ENCODE assay signal across 10 cellular contexts in the genomic region with DNA sequence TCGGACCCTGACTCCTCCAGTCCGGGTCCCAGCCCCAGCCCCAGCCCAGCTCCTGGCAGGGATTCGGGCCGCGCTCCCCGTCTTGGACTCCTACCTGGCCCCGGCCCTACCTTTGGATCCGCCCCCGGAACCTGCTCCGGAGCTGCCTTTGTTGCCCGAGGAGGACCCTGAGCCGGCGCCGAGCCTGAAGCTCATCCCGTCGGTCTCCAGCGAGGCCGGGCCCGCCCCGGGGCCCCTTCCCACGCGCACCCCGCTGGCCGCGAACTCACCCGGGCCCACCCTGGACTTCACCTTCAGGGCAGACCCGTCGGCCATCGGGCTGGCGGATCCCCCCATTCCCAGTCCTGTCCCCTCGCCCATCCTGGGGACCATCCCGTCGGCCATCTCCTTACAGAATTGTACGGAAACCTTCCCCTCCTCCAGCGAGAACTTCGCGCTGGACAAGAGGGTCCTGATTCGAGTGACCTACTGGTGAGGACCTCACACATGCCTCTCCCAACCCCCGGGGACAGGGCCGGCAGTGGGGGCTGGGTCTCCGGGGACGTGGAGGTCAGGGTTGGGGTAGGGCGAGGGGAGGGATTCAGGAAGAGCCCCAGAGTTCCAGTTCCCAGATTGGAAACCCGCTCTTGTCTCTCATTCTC. TPM values are rescaled to one million over a fixed set of nuclear protein-coding genes. Genes with fewer than 3 reads are reported as not detected.
DNase-seq lines count a peak whose midpoint lies in the region; ATAC-seq, FAIRE-seq and TF ChIP-seq lines count a peak whose summit lies in the region.
"Had no signal": no experiment of that assay in that cellular context is flagged by ENCODE, and none has a peak within 500 bp of the region (broad histone marks: within the 10 kb centered on the region; RNA-seq: fewer than 3 reads in every experiment).

No MANE protein-coding gene starts in this region.

- DNase-seq in left cardiac atrium (no peak), Right ventricle myocardium superior (no peak), GM12878 (ENCODE audit: low read depth, low spot score) (no peak), mesothelial cell of epicardium (ENCODE audit: low spot score in 2 of 2, unreplicated experiment in 2 of 2) (no peak), upper lobe of right lung (no peak), D721Med (ENCODE audit: insufficient read length, low spot score) (no peak)
- DNase-seq in effector CD4-positive, alpha-beta T cell: no peak

- WGBS in GM12878 (ENCODE audit: insufficient coverage, insufficient replicate concordance, low lambda C conversion rate, missing lambda C conversion rate): 26% methylated on average over 42 of the region's 44 CpGs

- peak overlapping the region; percentile 36; the same call in 1 of the 2 replicates for H3K4me3 ChIP-seq in GM12878
- peak overlapping the region; percentile 16 for H3K4me3 ChIP-seq in upper lobe of right lung

- no peak for TF ChIP-seq EP300 in GM12878 (IDR thresholded peaks at IDR 0.05; ENCODE audit: borderline replicate concordance in 1 of 2, control insufficient read depth in 1 of 2, low read depth in 2 of 2, low read length in 2 of 2)

- BruUV-seq in GM12878 (replicated peaks; lab: Mats Ljungman, UMichigan): no TSS peak

- H3K9me3 Mint-ChIP-seq in mesothelial cell of epicardium: no peaks in the 10 kb centered on the region

- peak overlapping the region; percentile 69 for H3K4me2 ChIP-seq in GM12878 (ENCODE audit: control insufficient read depth, insufficient read depth)

- H3K9me3 ChIP-seq in GM12878 (replicated peaks; ENCODE audit: control insufficient read depth, insufficient read depth, low read length) (no peaks in the 10 kb centered on the region), upper lobe of right lung (no peaks in the 10 kb centered on the region)

- no peak overlapping the region for H3K27ac Mint-ChIP-seq in mesothelial cell of epicardium

- peaks cover 6% of the 10 kb centered on the region for H3K4me1 Mint-ChIP-seq in mesothelial cell of epicardium

- POLR2A ChIA-PET in GM12878 (lab: Charles Lee): interaction anchor here (0.5 kb wide), 1 partner anchor 886 kb away, joined by 5 read pairs; no protein-coding TSS in a partner anchor

- intact Hi-C loops in left cardiac atrium (cut with DNase I): no loop called here
- intact Hi-C loops in Right ventricle myocardium superior (cut with DNase I): no loop called here
- intact Hi-C loops in GM12878 (cut with micrococcal nuclease; ENCODE audit: unreplicated experiment): no loop called here
- intact Hi-C loops in upper lobe of right lung (cut with DNase I): no loop called here

- peak overlapping the region; percentile 69 for H3K4me3 Mint-ChIP-seq in mesothelial cell of epicardium

- SMC1A ChIA-PET in GM12878 (lab: Charles Lee; ENCODE audit: uncharacterized antibody, unreplicated experiment): no interaction called here

- no peak overlapping the region for H3K9ac ChIP-seq in GM12878 (ENCODE audit: control insufficient read depth, insufficient read depth, low read length)

- no peak for TF ChIP-seq RAD21 in GM12878 (IDR thresholded peaks at IDR 0.05; ENCODE audit: insufficient read depth, low read depth, low read length)

- H3K27ac ChIP-seq in GM12878 (ENCODE audit: control insufficient read depth, insufficient read depth) (no peak overlapping the region), upper lobe of right lung (no peak overlapping the region)

- H3K4me1 ChIP-seq in GM12878 (ENCODE audit: control insufficient read depth, insufficient read depth, low read length) (peaks cover 11% of the 10 kb centered on the region), upper lobe of right lung (peaks cover 14% of the 10 kb centered on the region)

- H4K20me1 ChIP-seq in GM12878 (ENCODE audit: control insufficient read depth, insufficient read depth): no peaks in the 10 kb centered on the region

- no peaks in the 10 kb centered on the region for H3K79me2 ChIP-seq in GM12878 (ENCODE audit: control insufficient read depth, insufficient read depth, low read length)

- H3K36me3 Mint-ChIP-seq in mesothelial cell of epicardium: peaks cover 2% of the 10 kb centered on the region

- H2AFZ ChIP-seq in GM12878 (ENCODE audit: control insufficient read depth, low read depth, low read length): no peak overlapping the region

- H3K36me3 ChIP-seq in GM12878 (ENCODE audit: control insufficient read depth in 2 of 2, insufficient read depth in 2 of 2, low read length in 1 of 2): no peaks in the 10 kb centered on the region
- no peaks in the 10 kb centered on the region for H3K36me3 ChIP-seq in upper lobe of right lung

- no peak for FAIRE-seq in GM12878 (lab: Jason Lieb, UNC)
- FAIRE-seq in D721Med (lab: Jason Lieb, UNC): no peak
- FAIRE-seq: H54 had no signal

- RAD21 ChIA-PET in GM12878 (lab: Charles Lee; ENCODE audit: unreplicated experiment): no interaction called here

- H3K27me3 ChIP-seq in GM12878 (replicated peaks in 1 of 2; ENCODE audit: control insufficient read depth in 2 of 2, insufficient read depth in 2 of 2, low read length in 1 of 2): peaks cover 9 to 22% of the 10 kb centered on the region in 2 experiments
- peaks cover 64% of the 10 kb centered on the region for H3K27me3 ChIP-seq in upper lobe of right lung

- in situ Hi-C loops in GM12878 (cut with MboI): no loop called here

- TF ChIP-seq POLR2A in GM12878 (IDR thresholded peaks at IDR 0.05; ENCODE audit: low read depth, low read length): no peak

- CTCF ChIA-PET in GM12878 (lab: Yijun Ruan, JAX): no interaction called here

- peaks cover 75% of the 10 kb centered on the region for H3K27me3 Mint-ChIP-seq in mesothelial cell of epicardium (ENCODE audit: low read depth)

- TF ChIP-seq CTCF in GM12878 (IDR thresholded peaks at IDR 0.05 in 2 of 3, conservative IDR thresholded peaks at IDR 0.05 in 1 of 3; ENCODE audit: control insufficient read depth in 2 of 3, extremely low read depth in 1 of 3, insufficient read depth in 1 of 3, low read depth in 3 of 3, low read length in 3 of 3) (no peak), mesothelial cell of epicardium (IDR thresholded peaks at IDR 0.05; ENCODE audit: unreplicated experiment) (no peak), upper lobe of right lung (IDR thresholded peaks at IDR 0.05) (no peak), D721Med (IDR thresholded peaks at IDR 0.05; ENCODE audit: insufficient read depth, missing control alignments) (no peak)

- ATAC-seq in left cardiac atrium (peak; percentile 53), Right ventricle myocardium superior (ENCODE audit: poor library complexity) (no peak), GM12878 (no peak), upper lobe of right lung (peak; percentile 20), GM21619 (IDR thresholded peaks at IDR 0.05; ENCODE audit: unreplicated experiment) (no peak)

RNA-seq across cellular contexts. Expression of a gene that starts 0.7 kb away (rescaled TPM):
- total RNA-seq in left cardiac atrium: not detected
- not detected for total RNA-seq in Right ventricle myocardium superior
- not detected in 2 replicates for total RNA-seq in GM12878 (2013; cell fraction: nucleolus; rRNA removed)
- not detected in 2 replicates for total RNA-seq in GM12878 (2014; rRNA removed)
- total RNA-seq in GM12878 (2014; rRNA removed; fragmentation: Illumina TruSeq; extraction: Trizol): not detected in 2 replicates
- total RNA-seq in GM12878 (2021): not detected in 2 replicates
- polyA plus RNA-seq in GM12878 (2011; ENCODE audit: low read depth): not detected
- not detected in 2 replicates for polyA plus RNA-seq in GM12878 (2011; rRNA removed)
- polyA plus RNA-seq in GM12878 (2011; cell fraction: cytosol; rRNA removed): not detected in 2 replicates
- polyA plus RNA-seq in GM12878 (2011; cell fraction: nucleus; rRNA removed): not detected in 2 replicates
- not detected in 2 replicates for polyA plus RNA-seq in GM12878 (2012)
- not detected in 2 replicates for polyA plus RNA-seq in GM12878 (2014; fragmentation: Illumina TruSeq; extraction: Trizol)
- polyA plus RNA-seq in GM12878 (2014; fragmentation: Nextera tagmentation; extraction: Ambion mirVana): not detected
- not detected in 2 replicates for polyA plus RNA-seq in GM12878 (2014; rRNA removed)
- polyA plus RNA-seq in GM12878 (2016; fragmentation: Nextera tagmentation; extraction: Ambion mirVana): not detected
- polyA minus RNA-seq in GM12878 (2011; rRNA and poly(A)+ RNA removed): not detected in 2 replicates
- not detected in 2 replicates for polyA minus RNA-seq in GM12878 (2011; cell fraction: cytosol; rRNA and poly(A)+ RNA removed)
- polyA minus RNA-seq in GM12878 (2011; cell fraction: nucleus; rRNA and poly(A)+ RNA removed): not detected in 2 replicates
- total RNA-seq in mesothelial cell of epicardium: 0.60 to 0.81 TPM (median 0.78 TPM) in 3 replicates
- not detected for total RNA-seq in upper lobe of right lung
- total RNA-seq: activated CD8-positive, alpha-beta memory T cell treated with anti-CD3 and anti-CD28 coated beads for 36 hours had no signal

RNA-seq across cellular contexts. Expression of a gene that starts 16.9 kb away (rescaled TPM):
- total RNA-seq in left cardiac atrium (not detected), Right ventricle myocardium superior (not detected), GM12878 (2014; rRNA removed) (1.5 and 2.0 TPM in 2 replicates), GM12878 (2014; rRNA removed; fragmentation: Illumina TruSeq; extraction: Trizol) (0.36 and 0.41 TPM in 2 replicates), GM12878 (2021) (0.93 and 1.3 TPM in 2 replicates), mesothelial cell of epicardium (0.40 to 0.53 TPM (median 0.50 TPM) in 3 replicates), upper lobe of right lung (not detected)
- total RNA-seq in GM12878 (2013; cell fraction: nucleolus; rRNA removed): 3.2 and 4.2 TPM in 2 replicates
- 0.18 TPM for polyA plus RNA-seq in GM12878 (2011; ENCODE audit: low read depth)
- polyA plus RNA-seq in GM12878 (2011; rRNA removed) (0.58 and 0.64 TPM in 2 replicates), GM12878 (2014; fragmentation: Illumina TruSeq; extraction: Trizol) (0.06 and 0.22 TPM in 2 replicates), GM12878 (2014; fragmentation: Nextera tagmentation; extraction: Ambion mirVana) (under 1 TPM; 0.18 to 0.57 TPM), GM12878 (2014; rRNA removed) (1.5 and 1.9 TPM in 2 replicates), GM12878 (2016; fragmentation: Nextera tagmentation; extraction: Ambion mirVana) (1 to 10 TPM; 1.4 to 1.6 TPM)
- polyA plus RNA-seq in GM12878 (2011; cell fraction: cytosol; rRNA removed): 1.2 and 1.3 TPM in 2 replicates
- polyA plus RNA-seq in GM12878 (2011; cell fraction: nucleus; rRNA removed): 2.0 and 2.1 TPM in 2 replicates
- polyA plus RNA-seq in GM12878 (2012): 0.58 and 0.62 TPM in 2 replicates
- 0.46 and 0.66 TPM in 2 replicates for polyA minus RNA-seq in GM12878 (2011; rRNA and poly(A)+ RNA removed)
- polyA minus RNA-seq in GM12878 (2011; cell fraction: cytosol; rRNA and poly(A)+ RNA removed): 1.0 TPM in 1 of 2 replicates, not detected in the other
- 0.85 and 1.6 TPM in 2 replicates for polyA minus RNA-seq in GM12878 (2011; cell fraction: nucleus; rRNA and poly(A)+ RNA removed)

RNA-seq across cellular contexts. Expression of a gene that starts 17.0 kb away (rescaled TPM):
- total RNA-seq in left cardiac atrium (1 to 10 TPM; 2.3 to 2.4 TPM), Right ventricle myocardium superior (1.7 TPM), GM12878 (2014; rRNA removed) (4.1 and 5.5 TPM in 2 replicates), GM12878 (2014; rRNA removed; fragmentation: Illumina TruSeq; extraction: Trizol) (3.7 and 5.2 TPM in 2 replicates), GM12878 (2021) (3.9 and 4.3 TPM in 2 replicates), mesothelial cell of epicardium (2.6 to 4.0 TPM (median 2.8 TPM) in 3 replicates), upper lobe of right lung (2.4 TPM)
- total RNA-seq in GM12878 (2013; cell fraction: nucleolus; rRNA removed): 8.1 and 9.0 TPM in 2 replicates
- polyA plus RNA-seq in GM12878 (2011; ENCODE audit: low read depth): 0.89 TPM
- polyA plus RNA-seq in GM12878 (2011; rRNA removed) (5.0 and 5.1 TPM in 2 replicates), GM12878 (2014; fragmentation: Illumina TruSeq; extraction: Trizol) (1.4 and 2.9 TPM in 2 replicates), GM12878 (2014; fragmentation: Nextera tagmentation; extraction: Ambion mirVana) (1 to 10 TPM; 5.8 to 6.1 TPM), GM12878 (2014; rRNA removed) (8.8 and 10.1 TPM in 2 replicates), GM12878 (2016; fragmentation: Nextera tagmentation; extraction: Ambion mirVana) (1 to 10 TPM; 4.8 to 5.9 TPM)
- 2.8 and 6.5 TPM in 2 replicates for polyA plus RNA-seq in GM12878 (2011; cell fraction: cytosol; rRNA removed)
- polyA plus RNA-seq in GM12878 (2011; cell fraction: nucleus; rRNA removed): 3.9 and 4.0 TPM in 2 replicates
- 2.8 and 4.5 TPM in 2 replicates for polyA plus RNA-seq in GM12878 (2012)
- polyA minus RNA-seq in GM12878 (2011; rRNA and poly(A)+ RNA removed): 1.6 and 2.4 TPM in 2 replicates
- polyA minus RNA-seq in GM12878 (2011; cell fraction: cytosol; rRNA and poly(A)+ RNA removed): 0.62 and 0.67 TPM in 2 replicates
- polyA minus RNA-seq in GM12878 (2011; cell fraction: nucleus; rRNA and poly(A)+ RNA removed): 3.1 and 5.5 TPM in 2 replicates

RNA-seq across cellular contexts. Expression of a gene that starts 24.3 kb away (rescaled TPM):
- total RNA-seq in left cardiac atrium (10 to 100 TPM; 11.0 to 14.8 TPM), Right ventricle myocardium superior (10.3 TPM), GM12878 (2014; rRNA removed) (9.0 and 11.3 TPM in 2 replicates), GM12878 (2014; rRNA removed; fragmentation: Illumina TruSeq; extraction: Trizol) (5.9 and 7.0 TPM in 2 replicates), GM12878 (2021) (9.6 and 9.7 TPM in 2 replicates), mesothelial cell of epicardium (18.8 to 22.6 TPM (median 19.7 TPM) in 3 replicates), upper lobe of right lung (13.5 TPM)
- total RNA-seq in GM12878 (2013; cell fraction: nucleolus; rRNA removed): 3.4 and 4.0 TPM in 2 replicates
- polyA plus RNA-seq in GM12878 (2011; ENCODE audit: low read depth): 3.4 TPM
- polyA plus RNA-seq in GM12878 (2011; rRNA removed) (4.8 and 7.2 TPM in 2 replicates), GM12878 (2014; fragmentation: Illumina TruSeq; extraction: Trizol) (5.8 and 7.0 TPM in 2 replicates), GM12878 (2014; fragmentation: Nextera tagmentation; extraction: Ambion mirVana) (1 to 10 TPM; 2.7 to 4.4 TPM), GM12878 (2014; rRNA removed) (11.4 and 15.5 TPM in 2 replicates), GM12878 (2016; fragmentation: Nextera tagmentation; extraction: Ambion mirVana) (10 to 100 TPM in 1 of 2 experiments, 1 to 10 TPM in 1; 1.6 to 10.4 TPM)
- polyA plus RNA-seq in GM12878 (2011; cell fraction: cytosol; rRNA removed): 2.7 and 4.5 TPM in 2 replicates
- polyA plus RNA-seq in GM12878 (2011; cell fraction: nucleus; rRNA removed): 4.8 and 5.7 TPM in 2 replicates
- 5.6 and 7.8 TPM in 2 replicates for polyA plus RNA-seq in GM12878 (2012)
- polyA minus RNA-seq in GM12878 (2011; rRNA and poly(A)+ RNA removed): 2.0 and 2.6 TPM in 2 replicates
- 2.7 and 2.8 TPM in 2 replicates for polyA minus RNA-seq in GM12878 (2011; cell fraction: cytosol; rRNA and poly(A)+ RNA removed)
- polyA minus RNA-seq in GM12878 (2011; cell fraction: nucleus; rRNA and poly(A)+ RNA removed): 1.5 and 3.2 TPM in 2 replicates

RNA-seq across cellular contexts. Expression of a gene that starts 35.0 kb away (rescaled TPM):
- total RNA-seq in left cardiac atrium (10 to 100 TPM; 60.3 to 71.2 TPM), Right ventricle myocardium superior (80.6 TPM), GM12878 (2014; rRNA removed) (106 and 113 TPM in 2 replicates), GM12878 (2014; rRNA removed; fragmentation: Illumina TruSeq; extraction: Trizol) (55.9 and 59.3 TPM in 2 replicates), GM12878 (2021) (92.0 and 95.5 TPM in 2 replicates), mesothelial cell of epicardium (69.3 to 78.9 TPM (median 70.7 TPM) in 3 replicates), upper lobe of right lung (43.9 TPM)
- total RNA-seq in GM12878 (2013; cell fraction: nucleolus; rRNA removed): 49.3 and 62.8 TPM in 2 replicates
- polyA plus RNA-seq in GM12878 (2011; ENCODE audit: low read depth): 26.5 TPM
- polyA plus RNA-seq in GM12878 (2011; rRNA removed) (93.2 and 106 TPM in 2 replicates), GM12878 (2014; fragmentation: Illumina TruSeq; extraction: Trizol) (43.7 and 68.4 TPM in 2 replicates), GM12878 (2014; fragmentation: Nextera tagmentation; extraction: Ambion mirVana) (10 to 100 TPM; 15.6 to 34.7 TPM), GM12878 (2014; rRNA removed) (109 and 112 TPM in 2 replicates), GM12878 (2016; fragmentation: Nextera tagmentation; extraction: Ambion mirVana) (100 to 1,000 TPM; 133 to 146 TPM)
- 119 and 144 TPM in 2 replicates for polyA plus RNA-seq in GM12878 (2011; cell fraction: cytosol; rRNA removed)
- polyA plus RNA-seq in GM12878 (2011; cell fraction: nucleus; rRNA removed): 99.5 and 132 TPM in 2 replicates
- polyA plus RNA-seq in GM12878 (2012): 46.8 and 66.1 TPM in 2 replicates
- polyA minus RNA-seq in GM12878 (2011; rRNA and poly(A)+ RNA removed): 62.7 and 88.2 TPM in 2 replicates
- polyA minus RNA-seq in GM12878 (2011; cell fraction: cytosol; rRNA and poly(A)+ RNA removed): 31.9 and 36.6 TPM in 2 replicates
- polyA minus RNA-seq in GM12878 (2011; cell fraction: nucleus; rRNA and poly(A)+ RNA removed): 22.1 and 40.0 TPM in 2 replicates

Comparison
In these comparisons a context has a peak if more than half of its experiments do, and no peak if none do; other contexts are left out.
1. ATAC-seq: peak in left cardiac atrium (2 of 2) and upper lobe of right lung (single experiment); none in Right ventricle myocardium superior (single experiment), GM12878 (single experiment) and GM21619 (single experiment).